Comparison of ENCODE assay signal across 8 cellular contexts in the genomic region with DNA sequence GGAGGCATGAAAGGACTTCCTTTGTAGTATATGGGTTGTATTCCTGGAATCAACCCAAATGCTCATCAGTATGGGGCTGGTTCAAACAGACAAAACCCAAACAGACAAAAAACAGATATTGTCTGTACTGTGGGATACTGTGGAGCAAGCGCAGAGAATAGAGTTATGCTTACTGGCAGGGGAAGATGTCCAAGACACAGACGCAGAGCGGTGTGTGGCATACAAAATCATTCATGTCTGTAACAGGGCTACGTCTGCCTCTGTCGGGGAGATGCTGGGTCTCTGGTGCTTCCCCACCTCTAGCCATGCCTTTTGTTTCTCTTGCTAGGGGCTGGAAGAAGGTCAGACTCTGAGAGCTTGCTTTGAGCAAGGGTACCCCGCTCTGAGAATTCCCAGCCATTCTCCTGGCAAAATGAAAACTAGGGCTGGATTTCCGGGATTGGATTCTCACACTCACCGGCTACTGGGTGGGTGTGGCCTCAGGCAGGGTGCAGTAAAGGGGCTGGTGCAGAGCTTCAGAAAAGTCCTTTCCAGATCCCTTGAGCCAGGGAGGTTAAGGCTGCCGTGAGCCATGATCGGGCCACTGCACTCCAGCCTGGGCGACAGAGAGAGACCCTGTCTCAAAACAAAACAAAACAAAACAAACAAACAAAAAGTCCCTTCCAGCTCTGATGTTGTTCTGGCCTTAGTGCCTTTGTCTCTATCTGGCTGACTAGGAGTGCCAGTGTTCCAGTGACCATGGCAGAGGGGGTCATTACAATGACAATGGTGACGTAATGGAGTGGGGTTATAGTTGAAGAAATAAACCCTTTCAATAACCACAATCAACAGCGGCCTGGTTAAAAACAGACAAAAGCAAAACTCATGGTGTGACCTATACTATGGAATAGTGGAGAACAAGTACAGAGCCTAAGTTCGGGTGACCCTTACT. TPM values are rescaled to one million over a fixed set of nuclear protein-coding genes. Genes with fewer than 3 reads are reported as not detected.
DNase-seq lines count a peak whose midpoint lies in the region; ATAC-seq and TF ChIP-seq lines count a peak whose summit lies in the region.

No MANE protein-coding gene starts in this region.

- H4K8ac ChIP-seq in mesenchymal stem cell (ENCODE audit: low read length) = no peak overlapping the region

- H3K79me1 ChIP-seq in mesenchymal stem cell (replicated peaks; ENCODE audit: low read length, poor library complexity, severe bottlenecking) = no peaks in the 10 kb centered on the region

- no peak overlapping the region for H2AFZ ChIP-seq in mesenchymal stem cell (ENCODE audit: low read depth, low read length)

- WGBS in mesenchymal stem cell = 35% methylated on average over 13 of the region's 14 CpGs

- H2BK12ac ChIP-seq in mesenchymal stem cell (ENCODE audit: low read length in 2 of 2) = no peak overlapping the region

- no peak overlapping the region for H3K14ac ChIP-seq in mesenchymal stem cell (ENCODE audit: low read length in 2 of 2)

- H2BK120ac ChIP-seq in mesenchymal stem cell (ENCODE audit: low read depth, low read length) = no peak overlapping the region

- no peaks in the 10 kb centered on the region for H3K9me3 ChIP-seq in mesenchymal stem cell (ENCODE audit: control insufficient read depth, low read length)

- ATAC-seq in GM18873 (IDR thresholded peaks at IDR 0.05; ENCODE audit: low FRiP score, unreplicated experiment) (no peak), HG03432 (IDR thresholded peaks at IDR 0.05; ENCODE audit: unreplicated experiment) (no peak), GM19324 (IDR thresholded peaks at IDR 0.05; ENCODE audit: low FRiP score, unreplicated experiment) (no peak)

- no peak overlapping the region for H2BK15ac ChIP-seq in mesenchymal stem cell (ENCODE audit: low read depth, poor library complexity, severe bottlenecking)

- H3K4me1 ChIP-seq in mesenchymal stem cell (ENCODE audit: control insufficient read depth, insufficient read depth, low read depth, low read length) = peaks cover 9% of the 10 kb centered on the region

- H2BK5ac ChIP-seq in mesenchymal stem cell (ENCODE audit: low read depth, low read length, poor library complexity, severe bottlenecking) = no peak overlapping the region

- no peak overlapping the region for H3K27ac ChIP-seq in mesenchymal stem cell (ENCODE audit: low read length, poor library complexity, severe bottlenecking)

- peaks cover 63 to 66% of the 10 kb centered on the region in 2 experiments for H3K27me3 ChIP-seq in mesenchymal stem cell (ENCODE audit: control insufficient read depth in 1 of 2, insufficient read depth in 1 of 2, low read length in 2 of 2)

- H3K4ac ChIP-seq in mesenchymal stem cell (ENCODE audit: low read depth in 1 of 2, low read length in 2 of 2) = no peak overlapping the region

- no peak overlapping the region for H3K18ac ChIP-seq in mesenchymal stem cell (ENCODE audit: low read depth in 1 of 2, low read length in 2 of 2)

- H3K4me3 ChIP-seq in choroid plexus epithelial cell (ENCODE audit: low read depth, low read length) (no peak overlapping the region), mesenchymal stem cell (ENCODE audit: insufficient read depth in 1 of 2, low read depth in 1 of 2, low read length in 2 of 2) (peak overlapping the region in 1 of 2 experiments; percentile 59)

- no peak overlapping the region for H3K23ac ChIP-seq in mesenchymal stem cell (ENCODE audit: low read length in 2 of 2)

- DNase-seq in DMS 273 treated with DMSO at 0.1 percent for 48 hours (lab: John Stamatoyannopoulos, UW) = peak; percentile 2
- DNase-seq in NCI-H187 treated with DMSO at 0.1 percent for 48 hours (lab: John Stamatoyannopoulos, UW) = peak; percentile 21
- DNase-seq in choroid plexus epithelial cell (ENCODE audit: low read depth) = peak; percentile 17
- DNase-seq in mesenchymal stem cell = peak; percentile 42
- no peak for DNase-seq in activated gamma-delta T cell treated with Interleukin-2 at 50 U/mL for 16 hours

- no peak overlapping the region for H2AK5ac ChIP-seq in mesenchymal stem cell (ENCODE audit: low read length, severe bottlenecking)

- no peak overlapping the region for H3K9ac ChIP-seq in mesenchymal stem cell (ENCODE audit: low read length)

- no peaks in the 10 kb centered on the region for H3K36me3 ChIP-seq in mesenchymal stem cell (ENCODE audit: control insufficient read depth in 1 of 2, insufficient read depth in 2 of 2, low read depth in 1 of 2, low read length in 2 of 2)

- H3K4me2 ChIP-seq in mesenchymal stem cell (ENCODE audit: low read length, poor library complexity, severe bottlenecking) = no peak overlapping the region

- H4K91ac ChIP-seq in mesenchymal stem cell (ENCODE audit: low read length) = no peak overlapping the region

- TF ChIP-seq CTCF in choroid plexus epithelial cell (conservative IDR thresholded peaks at IDR 0.05; ENCODE audit: low read depth, low read length) = no peak

RNA-seq across cellular contexts. Expression of a gene that starts 2.9 kb away (rescaled TPM):
- polyA plus RNA-seq in mesenchymal stem cell (2013, experiment 1 of 2) = not detected
- polyA plus RNA-seq in mesenchymal stem cell (2013, experiment 2 of 2) = not detected
